Comparison of ENCODE assay signal across 12 cellular contexts in genomic region chr10:8035641-8036520, GRCh38. TPM values are rescaled to one million over a fixed set of nuclear protein-coding genes. Genes with fewer than 3 reads are reported as not detected.
DNase-seq lines count a peak whose midpoint lies in the region; ATAC-seq and TF ChIP-seq lines count a peak whose summit lies in the region.
"Had no signal": no experiment of that assay in that cellular context is flagged by ENCODE, and none has a peak within 500 bp of the region (broad histone marks: within the 10 kb centered on the region; RNA-seq: fewer than 3 reads in every experiment).

No MANE protein-coding gene starts in this region.

- H3K36me3 Mint-ChIP-seq in CD8-positive, alpha-beta T cell: no peaks in the 10 kb centered on the region
- H3K36me3 Mint-ChIP-seq in nephron progenitor cell (ENCODE audit: low read depth): no peaks in the 10 kb centered on the region
- no peaks in the 10 kb centered on the region for H3K36me3 Mint-ChIP-seq in stimulated activated memory B cell treated with anti-CD40 and anti-IgM and Interleukin-4, amounts not matched to agents 10 μg/mL and 1 μg/mL and 100 μg/mL, for 72 hours

- peak overlapping the region; percentile 49 for H3K4me3 Mint-ChIP-seq in CD8-positive, alpha-beta T cell
- peak overlapping the region; percentile 64 for H3K4me3 Mint-ChIP-seq in nephron progenitor cell
- no peak overlapping the region for H3K4me3 Mint-ChIP-seq in stimulated activated memory B cell treated with anti-CD40 and anti-IgM and Interleukin-4, amounts not matched to agents 10 μg/mL and 1 μg/mL and 100 μg/mL, for 72 hours

- peaks cover 8% of the 10 kb centered on the region for H3K9me3 Mint-ChIP-seq in CD8-positive, alpha-beta T cell
- peaks cover 4% of the 10 kb centered on the region for H3K9me3 Mint-ChIP-seq in nephron progenitor cell
- peaks cover 5% of the 10 kb centered on the region for H3K9me3 Mint-ChIP-seq in stimulated activated memory B cell treated with anti-CD40 and anti-IgM and Interleukin-4, amounts not matched to agents 10 μg/mL and 1 μg/mL and 100 μg/mL, for 72 hours

- DNase-seq in CD8-positive, alpha-beta T cell: peak in 1 of 7 experiments; percentile 48
- DNase-seq in coronary artery (ENCODE audit: low spot score) (no peak), nephron progenitor cell (peak; percentile 28), colonic mucosa (no peak), substantia nigra (lab: John Stamatoyannopoulos, UW) (no peak)
- DNase-seq: activated CD4-positive, CD25-positive, alpha-beta regulatory T cell; gastrocnemius medialis; pancreas; SHP77 treated with DMSO at 0.1 percent for 48 hours had no signal

- POLR2A ChIA-PET in CD8-positive, alpha-beta T cell (lab: Charles Lee): no interaction called here

- no peak for ATAC-seq in CD8-positive, alpha-beta T cell
- no peak for ATAC-seq in stimulated activated memory B cell treated with anti-CD40 and anti-IgM and Interleukin-4, amounts not matched to agents 10 μg/mL and 1 μg/mL and 100 μg/mL, for 72 hours
- ATAC-seq: gastrocnemius medialis, left lobe of liver, pancreas had no signal

- peaks cover 66% of the 10 kb centered on the region for H3K27me3 ChIP-seq in CD8-positive, alpha-beta T cell (ENCODE audit: insufficient read depth, low read length)
- H3K27me3 ChIP-seq in HUES48 (ENCODE audit: control insufficient read depth, insufficient read depth, low read length): peaks cover 100% of the 10 kb centered on the region
- peaks cover 74% of the 10 kb centered on the region for H3K27me3 ChIP-seq in colonic mucosa

- no peak for TF ChIP-seq CTCF in CD8-positive, alpha-beta T cell (IDR thresholded peaks at IDR 0.05)
- TF ChIP-seq CTCF in coronary artery (IDR thresholded peaks at IDR 0.05) (no peak), nephron progenitor cell (IDR thresholded peaks at IDR 0.05) (no peak), colonic mucosa (IDR thresholded peaks at IDR 0.05) (no peak)

- peaks cover 20% of the 10 kb centered on the region for H3K4me1 Mint-ChIP-seq in CD8-positive, alpha-beta T cell (ENCODE audit: low read depth)
- peaks cover 23% of the 10 kb centered on the region for H3K4me1 Mint-ChIP-seq in nephron progenitor cell
- H3K4me1 Mint-ChIP-seq in stimulated activated memory B cell treated with anti-CD40 and anti-IgM and Interleukin-4, amounts not matched to agents 10 μg/mL and 1 μg/mL and 100 μg/mL, for 72 hours: peaks cover 11% of the 10 kb centered on the region

- H3K27me3 Mint-ChIP-seq in CD8-positive, alpha-beta T cell (ENCODE audit: low read depth): peaks cover 72% of the 10 kb centered on the region
- H3K27me3 Mint-ChIP-seq in nephron progenitor cell (ENCODE audit: low read depth, poor library complexity): peaks cover 100% of the 10 kb centered on the region
- peaks cover 83% of the 10 kb centered on the region for H3K27me3 Mint-ChIP-seq in stimulated activated memory B cell treated with anti-CD40 and anti-IgM and Interleukin-4, amounts not matched to agents 10 μg/mL and 1 μg/mL and 100 μg/mL, for 72 hours

- no peak overlapping the region for H3K9ac ChIP-seq in HUES48 (ENCODE audit: low read depth, low read length)
- H3K9ac ChIP-seq in colonic mucosa (ENCODE audit: low read depth in 2 of 2, low read length in 2 of 2): no peak overlapping the region

- H3K4me1 ChIP-seq in CD8-positive, alpha-beta T cell (ENCODE audit: insufficient read depth, low read length): peaks cover 23% of the 10 kb centered on the region
- H3K4me1 ChIP-seq in HUES48 (ENCODE audit: control insufficient read depth, insufficient read depth, low read length) (peaks cover 23% of the 10 kb centered on the region), colonic mucosa (no peaks in the 10 kb centered on the region)

- no peaks in the 10 kb centered on the region for H3K36me3 ChIP-seq in CD8-positive, alpha-beta T cell (ENCODE audit: insufficient read depth, low read length)
- H3K36me3 ChIP-seq in HUES48 (ENCODE audit: control insufficient read depth, insufficient read depth, low read length) (no peaks in the 10 kb centered on the region), colonic mucosa (no peaks in the 10 kb centered on the region)
- H3K36me3 ChIP-seq: gastrocnemius medialis, pancreas had no signal

- H3K27ac ChIP-seq in CD8-positive, alpha-beta T cell (ENCODE audit: low read depth, low read length): no peak overlapping the region
- H3K27ac ChIP-seq in HUES48 (ENCODE audit: low read depth, low read length) (no peak overlapping the region), coronary artery (no peak overlapping the region), colonic mucosa (no peak overlapping the region), substantia nigra (ENCODE audit: low read depth, low read length, poor library complexity, severe bottlenecking) (no peak overlapping the region)
- H3K27ac ChIP-seq: gastrocnemius medialis, pancreas had no signal

- no peak overlapping the region for H3K27ac Mint-ChIP-seq in CD8-positive, alpha-beta T cell
- H3K27ac Mint-ChIP-seq in nephron progenitor cell: no peak overlapping the region
- H3K27ac Mint-ChIP-seq in stimulated activated memory B cell treated with anti-CD40 and anti-IgM and Interleukin-4, amounts not matched to agents 10 μg/mL and 1 μg/mL and 100 μg/mL, for 72 hours: no peak overlapping the region

- no peaks in the 10 kb centered on the region for H3K9me3 ChIP-seq in CD8-positive, alpha-beta T cell (ENCODE audit: low read length)
- H3K9me3 ChIP-seq in HUES48 (ENCODE audit: control insufficient read depth, insufficient read depth, low read length) (no peaks in the 10 kb centered on the region), colonic mucosa (no peaks in the 10 kb centered on the region)
- H3K9me3 ChIP-seq: gastrocnemius medialis, pancreas had no signal

- CTCF ChIA-PET in CD8-positive, alpha-beta T cell (lab: Charles Lee): no interaction called here

- intact Hi-C loops in CD8-positive, alpha-beta T cell (cut with DNase I, micrococcal nuclease): no loop called here
- intact Hi-C loops in colonic mucosa (cut with DNase I): no loop called here

- H3K4me3 ChIP-seq in CD8-positive, alpha-beta T cell (ENCODE audit: low read depth, low read length): no peak overlapping the region
- H3K4me3 ChIP-seq in HUES48 (ENCODE audit: low read depth, low read length): peak overlapping the region; percentile 5; the same call in 1 of the 2 replicates
- peak overlapping the region; percentile 16 for H3K4me3 ChIP-seq in coronary artery
- no peak overlapping the region for H3K4me3 ChIP-seq in colonic mucosa

RNA-seq across cellular contexts. Expression of gene GATA3, which starts 18.6 kb away (rescaled TPM):
- total RNA-seq in CD8-positive, alpha-beta T cell: 10 to 100 TPM; 76.3 to 82.0 TPM
- under 1 TPM; 0.48 to 0.54 TPM for total RNA-seq in colonic mucosa

Comparison
In these comparisons a context has a peak if more than half of its experiments do, and no peak if none do; other contexts are left out.
1. H3K4me3 ChIP-seq: peak in HUES48 (single experiment) and coronary artery (single experiment); none in CD8-positive, alpha-beta T cell (single experiment) and colonic mucosa (single experiment).
2. RNA of gene GATA3, which starts 18.6 kb away (total RNA-seq): 76.3 to 82.0 TPM in CD8-positive, alpha-beta T cell; 0.48 to 0.54 TPM in colonic mucosa; every median in the first group is over 10 times any median in the second.